Comparison of ENCODE assay signal across 11 cellular contexts in genomic region chr1:8137406-8138244, GRCh38.
DNase-seq lines count a peak whose midpoint lies in the region; ATAC-seq and TF ChIP-seq lines count a peak whose summit lies in the region.
"Had no signal": no experiment of that assay in that cellular context is flagged by ENCODE, and none has a peak within 500 bp of the region (broad histone marks: within the 10 kb centered on the region; RNA-seq: fewer than 3 reads in every experiment).

No MANE protein-coding gene starts in this region.

- no peaks in the 10 kb centered on the region for H3K4me1 Mint-ChIP-seq in activated CD8-positive, alpha-beta T cell treated with anti-CD3 and anti-CD28 coated beads, Interleukin-2, amount 10 ng/mL, durations not matched to agents 7 days and 5 days (ENCODE audit: low read depth)

- TF ChIP-seq POLR2A in body of pancreas (IDR thresholded peaks at IDR 0.05) (no peak), stomach (IDR thresholded peaks at IDR 0.05) (no peak)

- peaks cover 23% of the 10 kb centered on the region for H3K4me1 ChIP-seq in body of pancreas
- peaks cover 0 to 50% (median 29%) of the 10 kb centered on the region in 4 donors for H3K4me1 ChIP-seq in stomach

- ATAC-seq in body of pancreas: peak; percentile 54
- no peak for ATAC-seq in activated CD8-positive, alpha-beta T cell treated with anti-CD3 and anti-CD28 coated beads, Interleukin-2, amount 10 ng/mL, durations not matched to agents 7 days and 5 days

- WGBS in body of pancreas, 2 donors: 55 to 65% methylated on average over 13 to 14 of the region's 14 CpGs
- whole genome bisulfite sequencing in stomach, 5 donors: 43 to 57% (median 51%) methylated on average over 11 to 14 of the region's 14 CpGs

- DNase-seq in H7 (peak; percentile 4), body of pancreas (peak in 2 of 4 donors; percentile 16 to 48), iris pigment epithelial cell (ENCODE audit: low read depth) (peak; percentile 98), stomach (no peak), NCI-H2227 treated with DMSO at 0.1 percent for 48 hours (lab: John Stamatoyannopoulos, UW) (no peak), DMS114 treated with DMSO at 0.1 percent for 48 hours (lab: John Stamatoyannopoulos, UW; ENCODE audit: unreplicated experiment) (no peak)
- no peak for DNase-seq in activated CD4-positive, alpha-beta T cell treated with anti-CD3 and anti-CD28 coated beads, Interleukin-2, amount 50 U/mL, for 48 hours
- DNase-seq in activated CD8-positive, alpha-beta T cell treated with anti-CD3 and anti-CD28 coated beads, Interleukin-2, amount 10 ng/mL, durations not matched to agents 7 days and 5 days: no peak
- DNase-seq: cerebellar nuclear complex, right lobe of liver, SIG-M5 had no signal

- H3K9me3 Mint-ChIP-seq in activated CD8-positive, alpha-beta T cell treated with anti-CD3 and anti-CD28 coated beads, Interleukin-2, amount 10 ng/mL, durations not matched to agents 7 days and 5 days (ENCODE audit: insufficient read depth): no peaks in the 10 kb centered on the region

- no peaks in the 10 kb centered on the region for H3K36me3 Mint-ChIP-seq in activated CD8-positive, alpha-beta T cell treated with anti-CD3 and anti-CD28 coated beads, Interleukin-2, amount 10 ng/mL, durations not matched to agents 7 days and 5 days (ENCODE audit: low read depth)

- H3K36me3 ChIP-seq in H7 (replicated peaks; ENCODE audit: control insufficient read depth, insufficient read depth, low read length) (no peaks in the 10 kb centered on the region), body of pancreas (replicated peaks in 1 of 2; ENCODE audit: insufficient read depth in 1 of 2, low read depth in 2 of 2) (no peaks in the 10 kb centered on the region), stomach (no peaks in the 10 kb centered on the region)
- H3K36me3 ChIP-seq: right lobe of liver had no signal

- POLR2A ChIA-PET in activated CD8-positive, alpha-beta T cell treated with anti-CD3 and anti-CD28 coated beads, Interleukin-2, amount 10 ng/mL, durations not matched to agents 7 days and 5 days (lab: Charles Lee): no interaction called here

- H3K4me3 Mint-ChIP-seq in activated CD8-positive, alpha-beta T cell treated with anti-CD3 and anti-CD28 coated beads, Interleukin-2, amount 10 ng/mL, durations not matched to agents 7 days and 5 days: no peak overlapping the region

- no peak overlapping the region for H3K27ac Mint-ChIP-seq in activated CD8-positive, alpha-beta T cell treated with anti-CD3 and anti-CD28 coated beads, Interleukin-2, amount 10 ng/mL, durations not matched to agents 7 days and 5 days

- H3K27me3 Mint-ChIP-seq in activated CD8-positive, alpha-beta T cell treated with anti-CD3 and anti-CD28 coated beads, Interleukin-2, amount 10 ng/mL, durations not matched to agents 7 days and 5 days (ENCODE audit: low read depth): peaks cover 37% of the 10 kb centered on the region

- H3K4me3 ChIP-seq in H7 (ENCODE audit: insufficient read depth, low read depth, low read length) (no peak overlapping the region), body of pancreas (no peak overlapping the region), stomach (no peak overlapping the region)
- H3K4me3 ChIP-seq: right lobe of liver had no signal

- CTCF ChIA-PET in activated CD8-positive, alpha-beta T cell treated with anti-CD3 and anti-CD28 coated beads, Interleukin-2, amount 10 ng/mL, durations not matched to agents 7 days and 5 days (lab: Charles Lee): interaction anchor here (1.3 kb wide), 1 partner anchor 14 kb away, joined by 3 read pairs; no protein-coding TSS in a partner anchor

- no peaks in the 10 kb centered on the region for H3K27me3 ChIP-seq in H7 (ENCODE audit: control insufficient read depth, insufficient read depth, low read length)
- no peaks in the 10 kb centered on the region for H3K27me3 ChIP-seq in body of pancreas
- no peaks in the 10 kb centered on the region for H3K27me3 ChIP-seq in stomach
- H3K27me3 ChIP-seq: right lobe of liver had no signal

- intact Hi-C loops in body of pancreas (cut with DNase I): no loop called here
- intact Hi-C loops in stomach (cut with DNase I; ENCODE audit: low total_unique reads): no loop called here

- TF ChIP-seq CTCF in body of pancreas (IDR thresholded peaks at IDR 0.05) (no peak), stomach (IDR thresholded peaks at IDR 0.05) (no peak)

- H3K27ac ChIP-seq in body of pancreas (peak overlapping the region in 3 of 4 donors; percentile 7 to 56 (median 56)), stomach (peak overlapping the region; percentile 25 to 90 (median 80))

- TF ChIP-seq EP300 in stomach (IDR thresholded peaks at IDR 0.05): no peak

- H3K9me3 ChIP-seq in body of pancreas (no peaks in the 10 kb centered on the region), stomach (no peaks in the 10 kb centered on the region)
- H3K9me3 ChIP-seq: right lobe of liver had no signal

Comparison
In these comparisons a context has a peak if more than half of its experiments do, and no peak if none do; other contexts are left out.
1. DNase-seq: peak in H7 (single experiment) and iris pigment epithelial cell (single experiment); none in stomach (single experiment), NCI-H2227 treated with DMSO at 0.1 percent for 48 hours (single experiment), DMS114 treated with DMSO at 0.1 percent for 48 hours (single experiment), activated CD4-positive, alpha-beta T cell treated with anti-CD3 and anti-CD28 coated beads, Interleukin-2, amount 50 U/mL, for 48 hours (0 of 2) and activated CD8-positive, alpha-beta T cell treated with anti-CD3 and anti-CD28 coated beads, Interleukin-2, amount 10 ng/mL, durations not matched to agents 7 days and 5 days (single experiment).